In genomic region chr11:129327718-129328117, GRCh38 we compare ENCODE assay signal across 1 cellular context. TPM values are rescaled to one million over a fixed set of nuclear protein-coding genes. Genes with fewer than 3 reads are reported as not detected.
"Had no signal": no experiment of that assay in that cellular context is flagged by ENCODE, and none has a peak within 500 bp of the region (broad histone marks: within the 10 kb centered on the region; RNA-seq: fewer than 3 reads in every experiment).

No MANE protein-coding gene starts in this region.

RNA-seq across cellular contexts. Expression of gene BARX2, which starts 47.9 kb away (rescaled TPM):
- polyA plus RNA-seq: K562 had no signal
